ENCODE assay signal across 9 cellular contexts in genomic region chr12:101168000-101168399, GRCh38. TPM values are rescaled to one million over a fixed set of nuclear protein-coding genes. Genes with fewer than 3 reads are reported as not detected.
"Had no signal": no experiment of that assay in that cellular context is flagged by ENCODE, and none has a peak within 500 bp of the region (broad histone marks: within the 10 kb centered on the region; RNA-seq: fewer than 3 reads in every experiment).

No MANE protein-coding gene starts in this region.

- H3K4me2 ChIP-seq: KMS-11 had no signal

- H3K27ac ChIP-seq: HL-60, KMS-11 had no signal

- H3K9ac ChIP-seq: KMS-11 had no signal

- DNase-seq: Karpas-422, KBM-7, KG1 had no signal

- FAIRE-seq: HTR-8/SVneo had no signal

RNA-seq across cellular contexts. Expression of gene SLC5A8, which starts 42.0 kb away (rescaled TPM):
- total RNA-seq: HT-29, HT1080 had no signal
- polyA plus RNA-seq: IgD-negative memory B cell had no signal
